ENCODE assay signal across 18 cellular contexts in genomic region chr1:85756864-85757263, GRCh38.
DNase-seq lines count a peak whose midpoint lies in the region; ATAC-seq and TF ChIP-seq lines count a peak whose summit lies in the region.
"Had no signal": no experiment of that assay in that cellular context is flagged by ENCODE, and none has a peak within 500 bp of the region (broad histone marks: within the 10 kb centered on the region; RNA-seq: fewer than 3 reads in every experiment).

No MANE protein-coding gene starts in this region.

- ATAC-seq in GM19324 (IDR thresholded peaks at IDR 0.05; ENCODE audit: low FRiP score, unreplicated experiment) (peak; percentile 86), GM21717 (IDR thresholded peaks at IDR 0.05; ENCODE audit: unreplicated experiment) (peak; percentile 87), HG03135 (IDR thresholded peaks at IDR 0.05; ENCODE audit: unreplicated experiment) (no peak)

- DNase-seq in GM12865 (ENCODE audit: low read depth): peak; percentile 29
- peak; percentile 17 for DNase-seq in MV-4-11 (lab: John Stamatoyannopoulos, UW)
- no peak for DNase-seq in hippocampal formation (lab: John Stamatoyannopoulos, UW)
- DNase-seq in brain microvascular endothelial cell: no peak
- DNase-seq in RPMI8226: no peak
- DNase-seq: 8988T; AML-193; Caco-2; CD8-positive, alpha-beta memory T cell; DND-41; GDM1; HCEC 1CT; HFFc6 had no signal

- H3K27ac ChIP-seq in brain microvascular endothelial cell: no peak overlapping the region
- H3K27ac ChIP-seq: BLaER1, HL-60 had no signal

- no peak for TF ChIP-seq CTCF in GM12865 (IDR thresholded peaks at IDR 0.05; ENCODE audit: insufficient read depth, low read depth, low read length, missing control alignments)
- no peak for TF ChIP-seq CTCF in brain microvascular endothelial cell (IDR thresholded peaks at IDR 0.05; ENCODE audit: low read depth, low read length, missing control alignments)

- H3K4me3 ChIP-seq in GM12865 (ENCODE audit: low read depth, low read length): no peak overlapping the region
- no peak overlapping the region for H3K4me3 ChIP-seq in brain microvascular endothelial cell (ENCODE audit: low read depth, low read length)
- H3K4me3 ChIP-seq: BLaER1 had no signal

- H3K36me3 ChIP-seq in brain microvascular endothelial cell (replicated peaks): no peaks in the 10 kb centered on the region
- H3K36me3 ChIP-seq: BLaER1 had no signal

- in situ Hi-C loops in brain microvascular endothelial cell (cut with HindIII; ENCODE audit: low pct_ligation_motif_present, low sequenced_read_pairs): no loop called here

- no peaks in the 10 kb centered on the region for H3K27me3 ChIP-seq in brain microvascular endothelial cell (replicated peaks)
- H3K27me3 ChIP-seq: BLaER1 had no signal

Comparison
In these comparisons a context has a peak if more than half of its experiments do, and no peak if none do; other contexts are left out.
1. DNase-seq: peak in GM12865 (single experiment) and MV-4-11 (single experiment); none in hippocampal formation (0 of 2), brain microvascular endothelial cell (single experiment) and RPMI8226 (single experiment).